12 cellular contexts compared by ENCODE assay signal in genomic region chr19:50205681-50206138, GRCh38. TPM values are rescaled to one million over a fixed set of nuclear protein-coding genes. Genes with fewer than 3 reads are reported as not detected.
DNase-seq lines count a peak whose midpoint lies in the region; ATAC-seq, FAIRE-seq and TF ChIP-seq lines count a peak whose summit lies in the region.
"Had no signal": no experiment of that assay in that cellular context is flagged by ENCODE, and none has a peak within 500 bp of the region (broad histone marks: within the 10 kb centered on the region; RNA-seq: fewer than 3 reads in every experiment).

No MANE protein-coding gene starts in this region.

- FAIRE-seq in frontal cortex (lab: Jason Lieb, UNC) = no peak
- FAIRE-seq: GM12878 had no signal

- H3K9ac ChIP-seq in endodermal cell (ENCODE audit: extremely low read depth, low read length, poor library complexity, severe bottlenecking) (no peak overlapping the region), neural progenitor cell (no peak overlapping the region)

- H3K4me3 ChIP-seq in endodermal cell (ENCODE audit: low read length) = no peak overlapping the region
- peak overlapping the region; percentile 59 for H3K4me3 ChIP-seq in neural progenitor cell
- H3K4me3 ChIP-seq: GM12878 had no signal

- H3K4me1 ChIP-seq in endodermal cell (ENCODE audit: control insufficient read depth, insufficient read depth, low read length) (no peaks in the 10 kb centered on the region), neural progenitor cell (peaks cover 5% of the 10 kb centered on the region)

- CTCF ChIA-PET in activated CD4-positive, alpha-beta T cell treated with anti-CD3 and anti-CD28 coated beads for 36 hours (lab: Charles Lee) = interaction anchor here (0.6 to 1.2 kb wide), 2 partner anchors 70 to 378 kb away, joined by 3 to 4 read pairs; no protein-coding TSS in a partner anchor

- peaks cover 2% of the 10 kb centered on the region for H3K36me3 Mint-ChIP-seq in endodermal cell (ENCODE audit: low read depth)
- no peaks in the 10 kb centered on the region for H3K36me3 Mint-ChIP-seq in neural progenitor cell
- H3K36me3 Mint-ChIP-seq in activated CD4-positive, alpha-beta T cell treated with anti-CD3 and anti-CD28 coated beads for 36 hours (ENCODE audit: low read depth) = no peaks in the 10 kb centered on the region

- H3K27ac ChIP-seq in endodermal cell (ENCODE audit: low read depth, low read length) (no peak overlapping the region), neural progenitor cell (no peak overlapping the region)
- H3K27ac ChIP-seq: C4-2B had no signal

- H3K27me3 Mint-ChIP-seq in endodermal cell (ENCODE audit: insufficient read depth) (peaks cover 40% of the 10 kb centered on the region), neural progenitor cell (ENCODE audit: insufficient read depth, low read depth) (peaks cover 33% of the 10 kb centered on the region)
- peaks cover 41% of the 10 kb centered on the region for H3K27me3 Mint-ChIP-seq in activated CD4-positive, alpha-beta T cell treated with anti-CD3 and anti-CD28 coated beads for 36 hours

- peak overlapping the region; percentile 85 for H3K4me2 ChIP-seq in neural progenitor cell

- H3K79me2 ChIP-seq in neural progenitor cell (ENCODE audit: low read depth) = no peaks in the 10 kb centered on the region

- H3F3A ChIP-seq in neural progenitor cell (ENCODE audit: low read depth) = peaks cover 17% of the 10 kb centered on the region

- H3K27ac Mint-ChIP-seq in endodermal cell = peak overlapping the region; percentile 58
- no peak overlapping the region for H3K27ac Mint-ChIP-seq in neural progenitor cell
- H3K27ac Mint-ChIP-seq in activated CD4-positive, alpha-beta T cell treated with anti-CD3 and anti-CD28 coated beads for 36 hours = no peak overlapping the region
- H3K27ac Mint-ChIP-seq: effector memory CD8-positive, alpha-beta T cell had no signal

- DNase-seq in DMS153 treated with DMSO at 0.1 percent for 48 hours (lab: John Stamatoyannopoulos, UW; ENCODE audit: unreplicated experiment) (peak; percentile 59), NCI-H2029 (lab: John Stamatoyannopoulos, UW) (peak; percentile 84), endodermal cell (peak; percentile 73), neural progenitor cell (ENCODE audit: low spot score) (peak; percentile 9), frontal cortex (ENCODE audit: low spot score in 2 of 2) (no peak)
- DNase-seq in activated CD4-positive, alpha-beta T cell treated with anti-CD3 and anti-CD28 coated beads for 36 hours = no peak
- DNase-seq: effector memory CD8-positive, alpha-beta T cell had no signal

- POLR2A ChIA-PET in activated CD4-positive, alpha-beta T cell treated with anti-CD3 and anti-CD28 coated beads for 36 hours (lab: Charles Lee) = no interaction called here

- H3K9me3 Mint-ChIP-seq in endodermal cell (no peaks in the 10 kb centered on the region), neural progenitor cell (no peaks in the 10 kb centered on the region)
- no peaks in the 10 kb centered on the region for H3K9me3 Mint-ChIP-seq in activated CD4-positive, alpha-beta T cell treated with anti-CD3 and anti-CD28 coated beads for 36 hours (ENCODE audit: low read depth)

- intact Hi-C loops in activated CD4-positive, alpha-beta T cell treated with anti-CD3 and anti-CD28 coated beads for 36 hours (cut with DNase I, micrococcal nuclease) = no loop called here

- H3K36me3 ChIP-seq in endodermal cell (ENCODE audit: control insufficient read depth, insufficient read depth, low read length) = no peaks in the 10 kb centered on the region
- no peaks in the 10 kb centered on the region for H3K36me3 ChIP-seq in neural progenitor cell

- H3K4me1 Mint-ChIP-seq in endodermal cell (peaks cover 3% of the 10 kb centered on the region), neural progenitor cell (peaks cover 11% of the 10 kb centered on the region)
- H3K4me1 Mint-ChIP-seq in activated CD4-positive, alpha-beta T cell treated with anti-CD3 and anti-CD28 coated beads for 36 hours = no peaks in the 10 kb centered on the region

- peaks cover 6% of the 10 kb centered on the region for H4K20me1 ChIP-seq in neural progenitor cell (ENCODE audit: low read depth)

- 44 to 69% methylated on average over 3 to 12 of the region's 12 CpGs for WGBS in endodermal cell (ENCODE audit: insufficient coverage in 1 of 2, insufficient read length in 1 of 2), 2 experiments

- no peak for ATAC-seq in activated CD4-positive, alpha-beta T cell treated with anti-CD3 and anti-CD28 coated beads for 36 hours
- no peak for ATAC-seq in GM18861 (IDR thresholded peaks at IDR 0.05; ENCODE audit: unreplicated experiment)
- no peak for ATAC-seq in GM19328 (IDR thresholded peaks at IDR 0.05; ENCODE audit: unreplicated experiment)
- ATAC-seq: effector memory CD8-positive, alpha-beta T cell had no signal

- peak overlapping the region; percentile 92 for H2AFZ ChIP-seq in neural progenitor cell (replicated peaks)

- TF ChIP-seq CTCF in endodermal cell (conservative IDR thresholded peaks at IDR 0.05) = peak; percentile 55
- no peak for TF ChIP-seq CTCF in neural progenitor cell (IDR thresholded peaks at IDR 0.05)

- H3K9me3 ChIP-seq in endodermal cell (ENCODE audit: control insufficient read depth, low read length) (peaks cover 7% of the 10 kb centered on the region), neural progenitor cell (ENCODE audit: low read depth) (no peaks in the 10 kb centered on the region)

- H3K4me3 Mint-ChIP-seq in endodermal cell (peak overlapping the region; percentile 57), neural progenitor cell (peak overlapping the region; percentile 52)
- no peak overlapping the region for H3K4me3 Mint-ChIP-seq in activated CD4-positive, alpha-beta T cell treated with anti-CD3 and anti-CD28 coated beads for 36 hours
- H3K4me3 Mint-ChIP-seq: effector memory CD8-positive, alpha-beta T cell had no signal

- H3K27me3 ChIP-seq in endodermal cell (ENCODE audit: control insufficient read depth, insufficient read depth, low read length, poor library complexity, severe bottlenecking) (peaks cover 21% of the 10 kb centered on the region), neural progenitor cell (peaks cover 56% of the 10 kb centered on the region)

RNA-seq across cellular contexts. Expression of gene MYH14, which starts 2.3 kb away (rescaled TPM):
- total RNA-seq in endodermal cell = 10 to 100 TPM; 12.8 to 16.7 TPM
- 1.1 TPM for polyA plus RNA-seq in endodermal cell (2013, experiment 1 of 2)
- 0.99 TPM for polyA plus RNA-seq in endodermal cell (2013, experiment 2 of 2)
- total RNA-seq in neural progenitor cell (ENCODE audit: low replicate concordance) = 1.6 and 6.7 TPM in 2 replicates
- not detected for total RNA-seq in activated CD4-positive, alpha-beta T cell treated with anti-CD3 and anti-CD28 coated beads for 36 hours
- total RNA-seq in frontal cortex = 0.82 TPM
- total RNA-seq: T-helper 2 cell treated with Interferon-gamma antibody and Interleukin-4, amounts not matched to agents 100 ng/mL and 5 ng/mL, for 36 hours had no signal

RNA-seq across cellular contexts. Expression of gene IZUMO2, which starts 42.6 kb away (rescaled TPM):
- total RNA-seq in endodermal cell = not detected
- not detected for polyA plus RNA-seq in endodermal cell (2013, experiment 1 of 2)
- polyA plus RNA-seq in endodermal cell (2013, experiment 2 of 2) = not detected
- total RNA-seq in neural progenitor cell (ENCODE audit: low replicate concordance) = not detected in 2 replicates
- total RNA-seq in activated CD4-positive, alpha-beta T cell treated with anti-CD3 and anti-CD28 coated beads for 36 hours = not detected
- not detected for total RNA-seq in frontal cortex
- total RNA-seq: GM12878; T-helper 2 cell treated with Interferon-gamma antibody and Interleukin-4, amounts not matched to agents 100 ng/mL and 5 ng/mL, for 36 hours had no signal
- polyA plus RNA-seq: GM12878 had no signal

Comparison
In these comparisons a context has a peak if more than half of its experiments do, and no peak if none do; other contexts are left out.
1. DNase-seq: peak in DMS153 treated with DMSO at 0.1 percent for 48 hours (single experiment), NCI-H2029 (single experiment), endodermal cell (single experiment) and neural progenitor cell (single experiment); none in activated CD4-positive, alpha-beta T cell treated with anti-CD3 and anti-CD28 coated beads for 36 hours (single experiment) and frontal cortex (0 of 2).